In genomic region chr20:3077618-3078134, GRCh38 we compare ENCODE assay signal across 19 cellular contexts. TPM values are rescaled to one million over a fixed set of nuclear protein-coding genes. Genes with fewer than 3 reads are reported as not detected.
DNase-seq lines count a peak whose midpoint lies in the region; ATAC-seq and TF ChIP-seq lines count a peak whose summit lies in the region.
"Had no signal": no experiment of that assay in that cellular context is flagged by ENCODE, and none has a peak within 500 bp of the region (broad histone marks: within the 10 kb centered on the region; RNA-seq: fewer than 3 reads in every experiment).

No MANE protein-coding gene starts in this region.

- peak; percentile 47 for ATAC-seq in activated CD4-positive, alpha-beta T cell treated with anti-CD3 and anti-CD28 coated beads for 36 hours
- ATAC-seq in natural killer cell (peak; percentile 43 to 64 (median 59)), GM19035 (IDR thresholded peaks at IDR 0.05; ENCODE audit: unreplicated experiment) (no peak)

- peak; percentile 35 for DNase-seq in activated CD4-positive, alpha-beta T cell treated with anti-CD3 and anti-CD28 coated beads for 36 hours
- no peak for DNase-seq in activated CD4-positive, alpha-beta T cell treated with anti-CD3 and anti-CD28 coated beads, Interleukin-2, amount 50 U/mL, for 48 hours
- peak; percentile 29 for DNase-seq in LHCN-M2 (ENCODE audit: low read depth)
- no peak for DNase-seq in activated T-helper 1 cell treated with anti-CD3 and anti-CD28 coated beads, Interleukin-12 subunit alpha, Interleukin-12 subunit beta, Interleukin-2, Interleukin-4 antibody, amounts not matched to agents 30 ng/mL and 10 ng/mL and 1 ng/mL, durations not matched to agents 14 hours and 24 hours and 36 hours (ENCODE audit: low spot score)
- no peak for DNase-seq in natural killer cell
- DNase-seq in NK-92 (lab: John Stamatoyannopoulos, UW; ENCODE audit: unreplicated experiment): no peak
- DNase-seq in NCI-H2196 (lab: John Stamatoyannopoulos, UW; ENCODE audit: unreplicated experiment): no peak
- DNase-seq: COR-L47, HFFc6, mesenchymal stem cell, NCI-H1417, NCI-H510A, occipital lobe, testis had no signal

- H3K27me3 Mint-ChIP-seq in activated CD4-positive, alpha-beta T cell treated with anti-CD3 and anti-CD28 coated beads for 36 hours: peaks cover 26% of the 10 kb centered on the region
- peaks cover 37% of the 10 kb centered on the region for H3K27me3 Mint-ChIP-seq in activated T-helper 1 cell treated with anti-CD3 and anti-CD28 coated beads, Interleukin-12 subunit alpha, Interleukin-12 subunit beta, Interleukin-2, Interleukin-4 antibody, amounts not matched to agents 30 ng/mL and 10 ng/mL and 1 ng/mL, durations not matched to agents 14 hours and 24 hours and 36 hours (ENCODE audit: insufficient read depth)
- H3K27me3 Mint-ChIP-seq in natural killer cell (ENCODE audit: low read depth in 2 of 2): peaks cover 34 to 36% of the 10 kb centered on the region in 2 donors

- CTCF ChIA-PET in activated CD4-positive, alpha-beta T cell treated with anti-CD3 and anti-CD28 coated beads for 36 hours (lab: Charles Lee): interaction anchor here (0.8 to 1.3 kb wide), 9 partner anchors 9 to 141 kb away, joined by 3 to 16 read pairs (median 5); no protein-coding TSS in a partner anchor

- no peak for TF ChIP-seq CTCF in natural killer cell (IDR thresholded peaks at IDR 0.05)

- no peaks in the 10 kb centered on the region for H3K36me3 Mint-ChIP-seq in activated CD4-positive, alpha-beta T cell treated with anti-CD3 and anti-CD28 coated beads for 36 hours (ENCODE audit: low read depth)
- peaks cover 4% of the 10 kb centered on the region for H3K36me3 Mint-ChIP-seq in activated T-helper 1 cell treated with anti-CD3 and anti-CD28 coated beads, Interleukin-12 subunit alpha, Interleukin-12 subunit beta, Interleukin-2, Interleukin-4 antibody, amounts not matched to agents 30 ng/mL and 10 ng/mL and 1 ng/mL, durations not matched to agents 14 hours and 24 hours and 36 hours (ENCODE audit: low read depth)
- H3K36me3 Mint-ChIP-seq in natural killer cell: no peaks in the 10 kb centered on the region

- intact Hi-C loops in activated CD4-positive, alpha-beta T cell treated with anti-CD3 and anti-CD28 coated beads for 36 hours (cut with DNase I, micrococcal nuclease): loop anchor here (2.0 to 5.0 kb wide), 2 partner anchors 23 to 390 kb away; no protein-coding TSS in a partner anchor
- intact Hi-C loops in activated T-helper 1 cell treated with anti-CD3 and anti-CD28 coated beads, Interleukin-12 subunit alpha, Interleukin-12 subunit beta, Interleukin-2, Interleukin-4 antibody, amounts not matched to agents 30 ng/mL and 10 ng/mL and 1 ng/mL, durations not matched to agents 14 hours and 24 hours and 36 hours (cut with micrococcal nuclease): loop anchor here (1.0 kb wide), 1 partner anchor 24 kb away; no protein-coding TSS in a partner anchor
- intact Hi-C loops in natural killer cell (cut with micrococcal nuclease): no loop called here

- POLR2A ChIA-PET in activated CD4-positive, alpha-beta T cell treated with anti-CD3 and anti-CD28 coated beads for 36 hours (lab: Charles Lee): interaction anchor here (0.5 kb wide), 1 partner anchor 24 kb away, joined by 3 read pairs; no protein-coding TSS in a partner anchor

- peak overlapping the region; percentile 0 for H3K4me3 Mint-ChIP-seq in activated CD4-positive, alpha-beta T cell treated with anti-CD3 and anti-CD28 coated beads for 36 hours
- H3K4me3 Mint-ChIP-seq in activated T-helper 1 cell treated with anti-CD3 and anti-CD28 coated beads, Interleukin-12 subunit alpha, Interleukin-12 subunit beta, Interleukin-2, Interleukin-4 antibody, amounts not matched to agents 30 ng/mL and 10 ng/mL and 1 ng/mL, durations not matched to agents 14 hours and 24 hours and 36 hours: no peak overlapping the region
- H3K4me3 Mint-ChIP-seq in natural killer cell: peak overlapping the region; percentile 11
- H3K4me3 Mint-ChIP-seq: HFFc6 had no signal

- H3K9me3 Mint-ChIP-seq in activated CD4-positive, alpha-beta T cell treated with anti-CD3 and anti-CD28 coated beads for 36 hours (ENCODE audit: low read depth): no peaks in the 10 kb centered on the region
- H3K9me3 Mint-ChIP-seq in activated T-helper 1 cell treated with anti-CD3 and anti-CD28 coated beads, Interleukin-12 subunit alpha, Interleukin-12 subunit beta, Interleukin-2, Interleukin-4 antibody, amounts not matched to agents 30 ng/mL and 10 ng/mL and 1 ng/mL, durations not matched to agents 14 hours and 24 hours and 36 hours: peaks cover 5% of the 10 kb centered on the region
- no peaks in the 10 kb centered on the region for H3K9me3 Mint-ChIP-seq in natural killer cell
- H3K9me3 Mint-ChIP-seq: HFFc6 had no signal

- H3K27ac Mint-ChIP-seq in activated CD4-positive, alpha-beta T cell treated with anti-CD3 and anti-CD28 coated beads for 36 hours: peak overlapping the region; percentile 55
- H3K27ac Mint-ChIP-seq in activated T-helper 1 cell treated with anti-CD3 and anti-CD28 coated beads, Interleukin-12 subunit alpha, Interleukin-12 subunit beta, Interleukin-2, Interleukin-4 antibody, amounts not matched to agents 30 ng/mL and 10 ng/mL and 1 ng/mL, durations not matched to agents 14 hours and 24 hours and 36 hours: peak overlapping the region; percentile 56
- no peak overlapping the region for H3K27ac Mint-ChIP-seq in natural killer cell
- H3K27ac Mint-ChIP-seq: HFFc6 had no signal

- H3K4me1 Mint-ChIP-seq in activated CD4-positive, alpha-beta T cell treated with anti-CD3 and anti-CD28 coated beads for 36 hours: peaks cover 27% of the 10 kb centered on the region
- H3K4me1 Mint-ChIP-seq in activated T-helper 1 cell treated with anti-CD3 and anti-CD28 coated beads, Interleukin-12 subunit alpha, Interleukin-12 subunit beta, Interleukin-2, Interleukin-4 antibody, amounts not matched to agents 30 ng/mL and 10 ng/mL and 1 ng/mL, durations not matched to agents 14 hours and 24 hours and 36 hours (ENCODE audit: low read depth): peaks cover 35% of the 10 kb centered on the region
- peaks cover 7 to 12% of the 10 kb centered on the region in 2 donors for H3K4me1 Mint-ChIP-seq in natural killer cell

RNA-seq across cellular contexts. Expression of gene OXT, which starts 6.3 kb away (rescaled TPM):
- under 1 TPM in 1 of 2 experiments, not detected in 1; 0.40 TPM for total RNA-seq in activated CD4-positive, alpha-beta T cell treated with anti-CD3 and anti-CD28 coated beads for 36 hours
- total RNA-seq in LHCN-M2 (2014; rRNA removed) (not detected in 2 replicates), natural killer cell (not detected)
- not detected for polyA plus RNA-seq in LHCN-M2 (2012)
- not detected in 2 replicates for total RNA-seq in activated T-helper 1 cell treated with anti-CD3 and anti-CD28 coated beads, Interleukin-12 subunit alpha, Interleukin-12 subunit beta, Interleukin-2, Interleukin-4 antibody, amounts not matched to agents 30 ng/mL and 10 ng/mL and 1 ng/mL, durations not matched to agents 14 hours and 24 hours and 36 hours
- total RNA-seq: A172; HFFc6; HT-29; occipital lobe; skeletal muscle tissue; T-helper 2 cell treated with Interferon-gamma antibody and Interleukin-4, amounts not matched to agents 100 ng/mL and 5 ng/mL, for 36 hours had no signal

RNA-seq across cellular contexts. Expression of gene AVP, which starts 6.8 kb away (rescaled TPM):
- not detected for total RNA-seq in activated CD4-positive, alpha-beta T cell treated with anti-CD3 and anti-CD28 coated beads for 36 hours
- total RNA-seq in LHCN-M2 (2014; rRNA removed) (not detected in 2 replicates), natural killer cell (not detected)
- polyA plus RNA-seq in LHCN-M2 (2012): not detected
- total RNA-seq in activated T-helper 1 cell treated with anti-CD3 and anti-CD28 coated beads, Interleukin-12 subunit alpha, Interleukin-12 subunit beta, Interleukin-2, Interleukin-4 antibody, amounts not matched to agents 30 ng/mL and 10 ng/mL and 1 ng/mL, durations not matched to agents 14 hours and 24 hours and 36 hours: not detected in 2 replicates
- total RNA-seq: A172; HFFc6; HT-29; occipital lobe; skeletal muscle tissue; T-helper 2 cell treated with Interferon-gamma antibody and Interleukin-4, amounts not matched to agents 100 ng/mL and 5 ng/mL, for 36 hours had no signal

RNA-seq across cellular contexts. Expression of gene MRPS26, which starts 31.8 kb away (rescaled TPM):
- total RNA-seq in activated CD4-positive, alpha-beta T cell treated with anti-CD3 and anti-CD28 coated beads for 36 hours: 100 to 1,000 TPM; 107 to 153 TPM
- 58.4 and 66.9 TPM in 2 replicates for total RNA-seq in LHCN-M2 (2014; rRNA removed)
- polyA plus RNA-seq in LHCN-M2 (2012): 38.0 TPM
- 106 and 114 TPM in 2 replicates for total RNA-seq in activated T-helper 1 cell treated with anti-CD3 and anti-CD28 coated beads, Interleukin-12 subunit alpha, Interleukin-12 subunit beta, Interleukin-2, Interleukin-4 antibody, amounts not matched to agents 30 ng/mL and 10 ng/mL and 1 ng/mL, durations not matched to agents 14 hours and 24 hours and 36 hours
- total RNA-seq in natural killer cell: 10 to 100 TPM; 17.5 to 21.3 (median 19.1) TPM

RNA-seq across cellular contexts. Expression of gene GNRH2, which starts 34.3 kb away (rescaled TPM):
- 1 to 10 TPM; 8.0 to 8.3 TPM for total RNA-seq in activated CD4-positive, alpha-beta T cell treated with anti-CD3 and anti-CD28 coated beads for 36 hours
- total RNA-seq in LHCN-M2 (2014; rRNA removed) (not detected in 2 replicates), natural killer cell (1 to 10 TPM in 1 of 3 donors, under 1 TPM in 2; 0.49 to 1.2 (median 0.68) TPM)
- polyA plus RNA-seq in LHCN-M2 (2012): not detected
- 2.1 and 2.3 TPM in 2 replicates for total RNA-seq in activated T-helper 1 cell treated with anti-CD3 and anti-CD28 coated beads, Interleukin-12 subunit alpha, Interleukin-12 subunit beta, Interleukin-2, Interleukin-4 antibody, amounts not matched to agents 30 ng/mL and 10 ng/mL and 1 ng/mL, durations not matched to agents 14 hours and 24 hours and 36 hours
- total RNA-seq: A172, HT-29, occipital lobe, skeletal muscle tissue, testis had no signal

Comparison
In these comparisons a context has a peak if more than half of its experiments do, and no peak if none do; other contexts are left out.
1. DNase-seq: peak in activated CD4-positive, alpha-beta T cell treated with anti-CD3 and anti-CD28 coated beads for 36 hours (single experiment) and LHCN-M2 (single experiment); none in activated CD4-positive, alpha-beta T cell treated with anti-CD3 and anti-CD28 coated beads, Interleukin-2, amount 50 U/mL, for 48 hours (0 of 2), activated T-helper 1 cell treated with anti-CD3 and anti-CD28 coated beads, Interleukin-12 subunit alpha, Interleukin-12 subunit beta, Interleukin-2, Interleukin-4 antibody, amounts not matched to agents 30 ng/mL and 10 ng/mL and 1 ng/mL, durations not matched to agents 14 hours and 24 hours and 36 hours (single experiment), natural killer cell (single experiment), NK-92 (single experiment) and NCI-H2196 (single experiment).
2. H3K27ac Mint-ChIP-seq: peak in activated CD4-positive, alpha-beta T cell treated with anti-CD3 and anti-CD28 coated beads for 36 hours (single experiment) and activated T-helper 1 cell treated with anti-CD3 and anti-CD28 coated beads, Interleukin-12 subunit alpha, Interleukin-12 subunit beta, Interleukin-2, Interleukin-4 antibody, amounts not matched to agents 30 ng/mL and 10 ng/mL and 1 ng/mL, durations not matched to agents 14 hours and 24 hours and 36 hours (single experiment); none in natural killer cell (0 of 2).